1 cellular context compared by ENCODE assay signal in the genomic region with DNA sequence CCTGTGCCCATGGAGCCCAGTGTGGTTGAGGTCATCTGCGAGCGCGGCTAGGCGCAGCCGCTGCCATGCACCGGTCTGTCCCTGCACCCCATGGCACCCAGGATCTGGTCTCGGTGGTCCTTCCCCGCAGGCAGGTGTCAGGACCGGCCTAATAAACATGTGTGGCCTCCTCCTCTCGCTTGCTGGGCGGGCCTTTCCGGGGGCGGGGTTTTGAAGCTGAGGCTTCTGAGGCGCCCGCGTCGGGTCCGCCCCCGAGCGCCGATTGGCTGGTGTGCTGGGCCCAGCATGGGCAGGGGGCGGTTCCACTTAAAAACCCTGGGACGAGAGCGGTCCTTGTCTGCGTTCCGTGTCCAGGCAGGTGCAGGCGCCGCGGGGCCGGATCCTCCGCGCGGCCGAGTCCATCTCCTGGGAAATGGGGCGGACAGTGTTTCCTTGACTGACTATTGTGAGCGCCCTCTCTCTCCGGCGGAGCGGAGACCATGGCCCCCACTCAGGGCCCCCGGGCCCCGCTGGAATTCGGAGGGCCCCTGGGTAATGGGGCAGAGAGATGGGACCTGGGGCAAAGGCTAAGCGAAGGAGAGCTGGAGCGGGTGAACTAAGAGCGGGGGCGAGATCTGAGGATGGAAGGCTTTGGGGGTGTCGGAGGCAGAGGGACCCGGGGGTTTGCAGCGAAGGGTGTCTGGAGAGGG.
TF ChIP-seq lines count a peak whose summit lies in the region.

A gene (plus strand): TSS at position 336 of the 689 bp plus-strand sequence. CDS start 144 bp downstream, at position 480.

TF ChIP-seq in SK-N-SH, 30 proteins besides CTCF, POLR2A, EP300 and RAD21 (continued from another document):
- TF ChIP-seq, protein P1, sequence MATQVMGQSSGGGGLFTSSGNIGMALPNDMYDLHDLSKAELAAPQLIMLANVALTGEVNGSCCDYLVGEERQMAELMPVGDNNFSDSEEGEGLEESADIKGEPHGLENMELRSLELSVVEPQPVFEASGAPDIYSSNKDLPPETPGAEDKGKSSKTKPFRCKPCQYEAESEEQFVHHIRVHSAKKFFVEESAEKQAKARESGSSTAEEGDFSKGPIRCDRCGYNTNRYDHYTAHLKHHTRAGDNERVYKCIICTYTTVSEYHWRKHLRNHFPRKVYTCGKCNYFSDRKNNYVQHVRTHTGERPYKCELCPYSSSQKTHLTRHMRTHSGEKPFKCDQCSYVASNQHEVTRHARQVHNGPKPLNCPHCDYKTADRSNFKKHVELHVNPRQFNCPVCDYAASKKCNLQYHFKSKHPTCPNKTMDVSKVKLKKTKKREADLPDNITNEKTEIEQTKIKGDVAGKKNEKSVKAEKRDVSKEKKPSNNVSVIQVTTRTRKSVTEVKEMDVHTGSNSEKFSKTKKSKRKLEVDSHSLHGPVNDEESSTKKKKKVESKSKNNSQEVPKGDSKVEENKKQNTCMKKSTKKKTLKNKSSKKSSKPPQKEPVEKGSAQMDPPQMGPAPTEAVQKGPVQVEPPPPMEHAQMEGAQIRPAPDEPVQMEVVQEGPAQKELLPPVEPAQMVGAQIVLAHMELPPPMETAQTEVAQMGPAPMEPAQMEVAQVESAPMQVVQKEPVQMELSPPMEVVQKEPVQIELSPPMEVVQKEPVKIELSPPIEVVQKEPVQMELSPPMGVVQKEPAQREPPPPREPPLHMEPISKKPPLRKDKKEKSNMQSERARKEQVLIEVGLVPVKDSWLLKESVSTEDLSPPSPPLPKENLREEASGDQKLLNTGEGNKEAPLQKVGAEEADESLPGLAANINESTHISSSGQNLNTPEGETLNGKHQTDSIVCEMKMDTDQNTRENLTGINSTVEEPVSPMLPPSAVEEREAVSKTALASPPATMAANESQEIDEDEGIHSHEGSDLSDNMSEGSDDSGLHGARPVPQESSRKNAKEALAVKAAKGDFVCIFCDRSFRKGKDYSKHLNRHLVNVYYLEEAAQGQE (IDR thresholded peaks at IDR 0.05; ENCODE audit: low read depth, low read length), result 0 out of 2 replicates have a peak, but pooled peaks have one; percentile 6
- TF ChIP-seq SMC3 (IDR thresholded peaks at IDR 0.05; ENCODE audit: low read depth, low read length) (no peak), RFX5 (IDR thresholded peaks at IDR 0.05; ENCODE audit: low read length) (peak; percentile 72), SIN3A (IDR thresholded peaks at IDR 0.05; ENCODE audit: borderline replicate concordance, low read depth, low read length) (no peak; the same call in 1 of the 2 replicates), RXRA (IDR thresholded peaks at IDR 0.05; ENCODE audit: borderline replicate concordance, low read depth) (no peak), TEAD4 (IDR thresholded peaks at IDR 0.05; ENCODE audit: borderline replicate concordance, insufficient read depth) (no peak), EZH2phosphoT487 (IDR thresholded peaks at IDR 0.05; ENCODE audit: borderline replicate concordance, low read depth) (no peak), MXI1 (IDR thresholded peaks at IDR 0.05; ENCODE audit: low read depth, low read length) (peak; percentile 80), TAF1 (IDR thresholded peaks at IDR 0.05; ENCODE audit: borderline replicate concordance, low read depth, low read length) (peak; percentile 89), JUND (IDR thresholded peaks at IDR 0.05) (no peak), CHD2 (IDR thresholded peaks at IDR 0.05; ENCODE audit: low read length, partially characterized antibody) (no peak), ELF1 (IDR thresholded peaks at IDR 0.05) (0 out of 2 replicates have a peak, but pooled peaks have one; percentile 7), TCF12 (IDR thresholded peaks at IDR 0.05) (peak; percentile 6; the same call in 1 of the 2 replicates)
- TF ChIP-seq, protein P2, sequence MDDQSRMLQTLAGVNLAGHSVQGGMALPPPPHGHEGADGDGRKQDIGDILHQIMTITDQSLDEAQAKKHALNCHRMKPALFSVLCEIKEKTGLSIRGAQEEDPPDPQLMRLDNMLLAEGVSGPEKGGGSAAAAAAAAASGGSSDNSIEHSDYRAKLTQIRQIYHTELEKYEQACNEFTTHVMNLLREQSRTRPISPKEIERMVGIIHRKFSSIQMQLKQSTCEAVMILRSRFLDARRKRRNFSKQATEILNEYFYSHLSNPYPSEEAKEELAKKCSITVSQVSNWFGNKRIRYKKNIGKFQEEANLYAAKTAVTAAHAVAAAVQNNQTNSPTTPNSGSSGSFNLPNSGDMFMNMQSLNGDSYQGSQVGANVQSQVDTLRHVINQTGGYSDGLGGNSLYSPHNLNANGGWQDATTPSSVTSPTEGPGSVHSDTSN (IDR thresholded peaks at IDR 0.05), result no peak; the same call in 1 of the 2 replicates
- TF ChIP-seq, protein P3, sequence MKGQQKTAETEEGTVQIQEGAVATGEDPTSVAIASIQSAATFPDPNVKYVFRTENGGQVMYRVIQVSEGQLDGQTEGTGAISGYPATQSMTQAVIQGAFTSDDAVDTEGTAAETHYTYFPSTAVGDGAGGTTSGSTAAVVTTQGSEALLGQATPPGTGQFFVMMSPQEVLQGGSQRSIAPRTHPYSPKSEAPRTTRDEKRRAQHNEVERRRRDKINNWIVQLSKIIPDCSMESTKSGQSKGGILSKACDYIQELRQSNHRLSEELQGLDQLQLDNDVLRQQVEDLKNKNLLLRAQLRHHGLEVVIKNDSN (IDR thresholded peaks at IDR 0.05; ENCODE audit: borderline replicate concordance, low read depth), result no peak
- TF ChIP-seq, protein P4, sequence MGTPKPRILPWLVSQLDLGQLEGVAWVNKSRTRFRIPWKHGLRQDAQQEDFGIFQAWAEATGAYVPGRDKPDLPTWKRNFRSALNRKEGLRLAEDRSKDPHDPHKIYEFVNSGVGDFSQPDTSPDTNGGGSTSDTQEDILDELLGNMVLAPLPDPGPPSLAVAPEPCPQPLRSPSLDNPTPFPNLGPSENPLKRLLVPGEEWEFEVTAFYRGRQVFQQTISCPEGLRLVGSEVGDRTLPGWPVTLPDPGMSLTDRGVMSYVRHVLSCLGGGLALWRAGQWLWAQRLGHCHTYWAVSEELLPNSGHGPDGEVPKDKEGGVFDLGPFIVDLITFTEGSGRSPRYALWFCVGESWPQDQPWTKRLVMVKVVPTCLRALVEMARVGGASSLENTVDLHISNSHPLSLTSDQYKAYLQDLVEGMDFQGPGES (IDR thresholded peaks at IDR 0.05; ENCODE audit: low read depth, low read length), result peak; percentile 18; the same call in 1 of the 2 replicates
